ENCODE assay signal across 1 cellular context in the genomic region with DNA sequence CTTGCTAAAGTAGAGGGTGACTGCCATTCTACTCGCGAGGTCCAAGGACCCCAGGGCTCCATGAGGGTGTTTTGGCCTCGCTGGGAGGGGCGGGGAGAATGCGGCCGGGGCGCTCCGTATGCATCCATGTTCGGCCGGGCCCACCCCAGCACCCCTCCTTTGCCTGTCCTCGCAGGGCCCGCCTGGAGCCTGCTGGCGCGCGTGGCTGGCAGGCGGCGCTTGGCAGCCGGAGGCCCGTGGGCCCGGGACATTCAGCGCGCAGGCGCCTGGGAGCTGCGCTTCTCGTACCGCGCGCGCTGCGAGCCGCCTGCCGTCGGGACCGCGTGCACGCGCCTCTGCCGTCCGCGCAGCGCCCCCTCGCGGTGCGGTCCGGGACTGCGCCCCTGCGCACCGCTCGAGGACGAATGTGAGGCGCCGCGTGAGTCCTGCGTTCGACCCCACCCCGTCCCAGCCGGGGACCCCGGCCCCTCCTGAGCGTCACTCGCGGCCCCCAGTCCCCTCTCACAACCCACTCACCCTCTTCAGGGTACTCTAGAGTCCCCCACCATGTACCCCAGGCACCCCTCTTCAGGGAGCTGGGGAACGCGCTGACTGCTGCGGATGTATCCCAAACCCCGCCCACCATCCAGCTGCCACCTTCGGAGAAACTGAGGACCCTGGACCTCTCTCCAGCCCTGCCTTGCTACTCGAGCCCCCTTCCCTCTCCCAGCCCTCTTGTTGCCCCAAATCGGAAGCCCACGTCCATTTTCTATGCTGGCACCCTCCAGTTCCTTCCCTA.
TF ChIP-seq lines count a peak whose summit lies in the region.

No MANE protein-coding gene starts in this region.

TF ChIP-seq in GM12878, 131 proteins besides CTCF, POLR2A, EP300 and RAD21:
- no peak for TF ChIP-seq NFIC (IDR thresholded peaks at IDR 0.05; ENCODE audit: low read depth, low read length)
- TF ChIP-seq, protein P1, sequence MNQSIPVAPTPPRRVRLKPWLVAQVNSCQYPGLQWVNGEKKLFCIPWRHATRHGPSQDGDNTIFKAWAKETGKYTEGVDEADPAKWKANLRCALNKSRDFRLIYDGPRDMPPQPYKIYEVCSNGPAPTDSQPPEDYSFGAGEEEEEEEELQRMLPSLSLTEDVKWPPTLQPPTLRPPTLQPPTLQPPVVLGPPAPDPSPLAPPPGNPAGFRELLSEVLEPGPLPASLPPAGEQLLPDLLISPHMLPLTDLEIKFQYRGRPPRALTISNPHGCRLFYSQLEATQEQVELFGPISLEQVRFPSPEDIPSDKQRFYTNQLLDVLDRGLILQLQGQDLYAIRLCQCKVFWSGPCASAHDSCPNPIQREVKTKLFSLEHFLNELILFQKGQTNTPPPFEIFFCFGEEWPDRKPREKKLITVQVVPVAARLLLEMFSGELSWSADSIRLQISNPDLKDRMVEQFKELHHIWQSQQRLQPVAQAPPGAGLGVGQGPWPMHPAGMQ (IDR thresholded peaks at IDR 0.05; ENCODE audit: borderline replicate concordance) = no peak
- peak; percentile 86 for TF ChIP-seq RUNX3 (IDR thresholded peaks at IDR 0.05; ENCODE audit: low read length)
- no peak for TF ChIP-seq ATF7 (IDR thresholded peaks at IDR 0.05; ENCODE audit: low read depth)
- TF ChIP-seq DPF2 (IDR thresholded peaks at IDR 0.05) = peak; percentile 66; the same call in 1 of the 2 replicates
- peak; percentile 61 for TF ChIP-seq KLF5 (IDR thresholded peaks at IDR 0.05; ENCODE audit: partially characterized antibody)
- peak; percentile 86 for TF ChIP-seq SMARCA5 (IDR thresholded peaks at IDR 0.05)
- TF ChIP-seq, protein P2, sequence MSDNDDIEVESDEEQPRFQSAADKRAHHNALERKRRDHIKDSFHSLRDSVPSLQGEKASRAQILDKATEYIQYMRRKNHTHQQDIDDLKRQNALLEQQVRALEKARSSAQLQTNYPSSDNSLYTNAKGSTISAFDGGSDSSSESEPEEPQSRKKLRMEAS (IDR thresholded peaks at IDR 0.05; ENCODE audit: low read depth, low read length) = 0 out of 2 replicates have a peak, but pooled peaks have one; percentile 67
- TF ChIP-seq, protein P3, sequence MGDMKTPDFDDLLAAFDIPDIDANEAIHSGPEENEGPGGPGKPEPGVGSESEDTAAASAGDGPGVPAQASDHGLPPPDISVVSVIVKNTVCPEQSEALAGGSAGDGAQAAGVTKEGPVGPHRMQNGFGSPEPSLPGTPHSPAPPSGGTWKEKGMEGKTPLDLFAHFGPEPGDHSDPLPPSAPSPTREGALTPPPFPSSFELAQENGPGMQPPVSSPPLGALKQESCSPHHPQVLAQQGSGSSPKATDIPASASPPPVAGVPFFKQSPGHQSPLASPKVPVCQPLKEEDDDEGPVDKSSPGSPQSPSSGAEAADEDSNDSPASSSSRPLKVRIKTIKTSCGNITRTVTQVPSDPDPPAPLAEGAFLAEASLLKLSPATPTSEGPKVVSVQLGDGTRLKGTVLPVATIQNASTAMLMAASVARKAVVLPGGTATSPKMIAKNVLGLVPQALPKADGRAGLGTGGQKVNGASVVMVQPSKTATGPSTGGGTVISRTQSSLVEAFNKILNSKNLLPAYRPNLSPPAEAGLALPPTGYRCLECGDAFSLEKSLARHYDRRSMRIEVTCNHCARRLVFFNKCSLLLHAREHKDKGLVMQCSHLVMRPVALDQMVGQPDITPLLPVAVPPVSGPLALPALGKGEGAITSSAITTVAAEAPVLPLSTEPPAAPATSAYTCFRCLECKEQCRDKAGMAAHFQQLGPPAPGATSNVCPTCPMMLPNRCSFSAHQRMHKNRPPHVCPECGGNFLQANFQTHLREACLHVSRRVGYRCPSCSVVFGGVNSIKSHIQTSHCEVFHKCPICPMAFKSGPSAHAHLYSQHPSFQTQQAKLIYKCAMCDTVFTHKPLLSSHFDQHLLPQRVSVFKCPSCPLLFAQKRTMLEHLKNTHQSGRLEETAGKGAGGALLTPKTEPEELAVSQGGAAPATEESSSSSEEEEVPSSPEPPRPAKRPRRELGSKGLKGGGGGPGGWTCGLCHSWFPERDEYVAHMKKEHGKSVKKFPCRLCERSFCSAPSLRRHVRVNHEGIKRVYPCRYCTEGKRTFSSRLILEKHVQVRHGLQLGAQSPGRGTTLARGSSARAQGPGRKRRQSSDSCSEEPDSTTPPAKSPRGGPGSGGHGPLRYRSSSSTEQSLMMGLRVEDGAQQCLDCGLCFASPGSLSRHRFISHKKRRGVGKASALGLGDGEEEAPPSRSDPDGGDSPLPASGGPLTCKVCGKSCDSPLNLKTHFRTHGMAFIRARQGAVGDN (IDR thresholded peaks at IDR 0.05) = peak; percentile 98
- TF ChIP-seq, protein P4, sequence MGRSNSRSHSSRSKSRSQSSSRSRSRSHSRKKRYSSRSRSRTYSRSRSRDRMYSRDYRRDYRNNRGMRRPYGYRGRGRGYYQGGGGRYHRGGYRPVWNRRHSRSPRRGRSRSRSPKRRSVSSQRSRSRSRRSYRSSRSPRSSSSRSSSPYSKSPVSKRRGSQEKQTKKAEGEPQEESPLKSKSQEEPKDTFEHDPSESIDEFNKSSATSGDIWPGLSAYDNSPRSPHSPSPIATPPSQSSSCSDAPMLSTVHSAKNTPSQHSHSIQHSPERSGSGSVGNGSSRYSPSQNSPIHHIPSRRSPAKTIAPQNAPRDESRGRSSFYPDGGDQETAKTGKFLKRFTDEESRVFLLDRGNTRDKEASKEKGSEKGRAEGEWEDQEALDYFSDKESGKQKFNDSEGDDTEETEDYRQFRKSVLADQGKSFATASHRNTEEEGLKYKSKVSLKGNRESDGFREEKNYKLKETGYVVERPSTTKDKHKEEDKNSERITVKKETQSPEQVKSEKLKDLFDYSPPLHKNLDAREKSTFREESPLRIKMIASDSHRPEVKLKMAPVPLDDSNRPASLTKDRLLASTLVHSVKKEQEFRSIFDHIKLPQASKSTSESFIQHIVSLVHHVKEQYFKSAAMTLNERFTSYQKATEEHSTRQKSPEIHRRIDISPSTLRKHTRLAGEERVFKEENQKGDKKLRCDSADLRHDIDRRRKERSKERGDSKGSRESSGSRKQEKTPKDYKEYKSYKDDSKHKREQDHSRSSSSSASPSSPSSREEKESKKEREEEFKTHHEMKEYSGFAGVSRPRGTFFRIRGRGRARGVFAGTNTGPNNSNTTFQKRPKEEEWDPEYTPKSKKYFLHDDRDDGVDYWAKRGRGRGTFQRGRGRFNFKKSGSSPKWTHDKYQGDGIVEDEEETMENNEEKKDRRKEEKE (IDR thresholded peaks at IDR 0.05) = no peak
- TF ChIP-seq, protein P5, sequence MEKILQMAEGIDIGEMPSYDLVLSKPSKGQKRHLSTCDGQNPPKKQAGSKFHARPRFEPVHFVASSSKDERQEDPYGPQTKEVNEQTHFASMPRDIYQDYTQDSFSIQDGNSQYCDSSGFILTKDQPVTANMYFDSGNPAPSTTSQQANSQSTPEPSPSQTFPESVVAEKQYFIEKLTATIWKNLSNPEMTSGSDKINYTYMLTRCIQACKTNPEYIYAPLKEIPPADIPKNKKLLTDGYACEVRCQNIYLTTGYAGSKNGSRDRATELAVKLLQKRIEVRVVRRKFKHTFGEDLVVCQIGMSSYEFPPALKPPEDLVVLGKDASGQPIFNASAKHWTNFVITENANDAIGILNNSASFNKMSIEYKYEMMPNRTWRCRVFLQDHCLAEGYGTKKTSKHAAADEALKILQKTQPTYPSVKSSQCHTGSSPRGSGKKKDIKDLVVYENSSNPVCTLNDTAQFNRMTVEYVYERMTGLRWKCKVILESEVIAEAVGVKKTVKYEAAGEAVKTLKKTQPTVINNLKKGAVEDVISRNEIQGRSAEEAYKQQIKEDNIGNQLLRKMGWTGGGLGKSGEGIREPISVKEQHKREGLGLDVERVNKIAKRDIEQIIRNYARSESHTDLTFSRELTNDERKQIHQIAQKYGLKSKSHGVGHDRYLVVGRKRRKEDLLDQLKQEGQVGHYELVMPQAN (conservative IDR thresholded peaks at IDR 0.05) = 0 out of 2 replicates have a peak, but pooled peaks have one; percentile 26
- TF ChIP-seq, protein P6, sequence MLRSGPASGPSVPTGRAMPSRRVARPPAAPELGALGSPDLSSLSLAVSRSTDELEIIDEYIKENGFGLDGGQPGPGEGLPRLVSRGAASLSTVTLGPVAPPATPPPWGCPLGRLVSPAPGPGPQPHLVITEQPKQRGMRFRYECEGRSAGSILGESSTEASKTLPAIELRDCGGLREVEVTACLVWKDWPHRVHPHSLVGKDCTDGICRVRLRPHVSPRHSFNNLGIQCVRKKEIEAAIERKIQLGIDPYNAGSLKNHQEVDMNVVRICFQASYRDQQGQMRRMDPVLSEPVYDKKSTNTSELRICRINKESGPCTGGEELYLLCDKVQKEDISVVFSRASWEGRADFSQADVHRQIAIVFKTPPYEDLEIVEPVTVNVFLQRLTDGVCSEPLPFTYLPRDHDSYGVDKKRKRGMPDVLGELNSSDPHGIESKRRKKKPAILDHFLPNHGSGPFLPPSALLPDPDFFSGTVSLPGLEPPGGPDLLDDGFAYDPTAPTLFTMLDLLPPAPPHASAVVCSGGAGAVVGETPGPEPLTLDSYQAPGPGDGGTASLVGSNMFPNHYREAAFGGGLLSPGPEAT (IDR thresholded peaks at IDR 0.05; ENCODE audit: low read depth) = no peak
- TF ChIP-seq IKZF1 (conservative IDR thresholded peaks at IDR 0.05) = peak; percentile 72
- TF ChIP-seq SMC3 (IDR thresholded peaks at IDR 0.05; ENCODE audit: borderline replicate concordance, low read length) = peak; percentile 23; the same call in 1 of the 2 replicates
- 0 out of 2 replicates have a peak, but pooled peaks have one; percentile 34 for TF ChIP-seq ZNF24 (IDR thresholded peaks at IDR 0.05)
- TF ChIP-seq RFX5 (IDR thresholded peaks at IDR 0.05; ENCODE audit: low read depth, low read length) = no peak
- peak; percentile 39 for TF ChIP-seq NRF1 (conservative IDR thresholded peaks at IDR 0.05; ENCODE audit: low read depth, low read length)
- peak; percentile 62 to 91; a peak in 3 of 4 replicates for TF ChIP-seq BHLHE40 (IDR thresholded peaks at IDR 0.05; ENCODE audit: borderline replicate concordance in 1 of 2, low read depth in 2 of 2, low read length in 1 of 2)
- peak; percentile 46; the same call in 1 of the 2 replicates for TF ChIP-seq RB1 (IDR thresholded peaks at IDR 0.05; ENCODE audit: borderline replicate concordance)
- peak; percentile 59 for TF ChIP-seq YY1 (IDR thresholded peaks at IDR 0.05; ENCODE audit: low read depth, low read length)
- peak; percentile 88 for TF ChIP-seq GATAD2B (conservative IDR thresholded peaks at IDR 0.05; ENCODE audit: low read depth)
- TF ChIP-seq, protein P7, sequence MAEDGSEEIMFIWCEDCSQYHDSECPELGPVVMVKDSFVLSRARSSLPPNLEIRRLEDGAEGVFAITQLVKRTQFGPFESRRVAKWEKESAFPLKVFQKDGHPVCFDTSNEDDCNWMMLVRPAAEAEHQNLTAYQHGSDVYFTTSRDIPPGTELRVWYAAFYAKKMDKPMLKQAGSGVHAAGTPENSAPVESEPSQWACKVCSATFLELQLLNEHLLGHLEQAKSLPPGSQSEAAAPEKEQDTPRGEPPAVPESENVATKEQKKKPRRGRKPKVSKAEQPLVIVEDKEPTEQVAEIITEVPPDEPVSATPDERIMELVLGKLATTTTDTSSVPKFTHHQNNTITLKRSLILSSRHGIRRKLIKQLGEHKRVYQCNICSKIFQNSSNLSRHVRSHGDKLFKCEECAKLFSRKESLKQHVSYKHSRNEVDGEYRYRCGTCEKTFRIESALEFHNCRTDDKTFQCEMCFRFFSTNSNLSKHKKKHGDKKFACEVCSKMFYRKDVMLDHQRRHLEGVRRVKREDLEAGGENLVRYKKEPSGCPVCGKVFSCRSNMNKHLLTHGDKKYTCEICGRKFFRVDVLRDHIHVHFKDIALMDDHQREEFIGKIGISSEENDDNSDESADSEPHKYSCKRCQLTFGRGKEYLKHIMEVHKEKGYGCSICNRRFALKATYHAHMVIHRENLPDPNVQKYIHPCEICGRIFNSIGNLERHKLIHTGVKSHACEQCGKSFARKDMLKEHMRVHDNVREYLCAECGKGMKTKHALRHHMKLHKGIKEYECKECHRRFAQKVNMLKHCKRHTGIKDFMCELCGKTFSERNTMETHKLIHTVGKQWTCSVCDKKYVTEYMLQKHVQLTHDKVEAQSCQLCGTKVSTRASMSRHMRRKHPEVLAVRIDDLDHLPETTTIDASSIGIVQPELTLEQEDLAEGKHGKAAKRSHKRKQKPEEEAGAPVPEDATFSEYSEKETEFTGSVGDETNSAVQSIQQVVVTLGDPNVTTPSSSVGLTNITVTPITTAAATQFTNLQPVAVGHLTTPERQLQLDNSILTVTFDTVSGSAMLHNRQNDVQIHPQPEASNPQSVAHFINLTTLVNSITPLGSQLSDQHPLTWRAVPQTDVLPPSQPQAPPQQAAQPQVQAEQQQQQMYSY (CRISPR knock-in tag; IDR thresholded peaks at IDR 0.05) = no peak
- no peak for TF ChIP-seq RELA (IDR thresholded peaks at IDR 0.05; ENCODE audit: borderline replicate concordance, partially characterized antibody)
- 0 out of 2 replicates have a peak, but pooled peaks have one; percentile 44 for TF ChIP-seq ZNF217 (IDR thresholded peaks at IDR 0.05)
- TF ChIP-seq LARP7 (IDR thresholded peaks at IDR 0.05) = peak; percentile 65; the same call in 1 of the 2 replicates
- TF ChIP-seq MXI1 (IDR thresholded peaks at IDR 0.05; ENCODE audit: low read depth, low read length) = no peak
- TF ChIP-seq STAT1 (conservative IDR thresholded peaks at IDR 0.05) = 0 out of 2 replicates have a peak, but pooled peaks have one; percentile 33
- peak; percentile 78 for TF ChIP-seq BACH1 (IDR thresholded peaks at IDR 0.05; ENCODE audit: borderline replicate concordance)
- TF ChIP-seq KAT2A (conservative IDR thresholded peaks at IDR 0.05; ENCODE audit: control insufficient read depth, low read depth, low read length) = no peak
- 0 out of 2 replicates have a peak, but pooled peaks have one; percentile 3 for TF ChIP-seq TCF12 (IDR thresholded peaks at IDR 0.05; ENCODE audit: low read depth, low read length)
- TF ChIP-seq, protein P8, sequence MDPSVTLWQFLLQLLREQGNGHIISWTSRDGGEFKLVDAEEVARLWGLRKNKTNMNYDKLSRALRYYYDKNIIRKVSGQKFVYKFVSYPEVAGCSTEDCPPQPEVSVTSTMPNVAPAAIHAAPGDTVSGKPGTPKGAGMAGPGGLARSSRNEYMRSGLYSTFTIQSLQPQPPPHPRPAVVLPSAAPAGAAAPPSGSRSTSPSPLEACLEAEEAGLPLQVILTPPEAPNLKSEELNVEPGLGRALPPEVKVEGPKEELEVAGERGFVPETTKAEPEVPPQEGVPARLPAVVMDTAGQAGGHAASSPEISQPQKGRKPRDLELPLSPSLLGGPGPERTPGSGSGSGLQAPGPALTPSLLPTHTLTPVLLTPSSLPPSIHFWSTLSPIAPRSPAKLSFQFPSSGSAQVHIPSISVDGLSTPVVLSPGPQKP (IDR thresholded peaks at IDR 0.05; ENCODE audit: low read depth, low read length) = no peak
- no peak for TF ChIP-seq BCL11A (IDR thresholded peaks at IDR 0.05; ENCODE audit: low read depth, low read length)
